ENCODE assay signal across 1 cellular context in the genomic region with DNA sequence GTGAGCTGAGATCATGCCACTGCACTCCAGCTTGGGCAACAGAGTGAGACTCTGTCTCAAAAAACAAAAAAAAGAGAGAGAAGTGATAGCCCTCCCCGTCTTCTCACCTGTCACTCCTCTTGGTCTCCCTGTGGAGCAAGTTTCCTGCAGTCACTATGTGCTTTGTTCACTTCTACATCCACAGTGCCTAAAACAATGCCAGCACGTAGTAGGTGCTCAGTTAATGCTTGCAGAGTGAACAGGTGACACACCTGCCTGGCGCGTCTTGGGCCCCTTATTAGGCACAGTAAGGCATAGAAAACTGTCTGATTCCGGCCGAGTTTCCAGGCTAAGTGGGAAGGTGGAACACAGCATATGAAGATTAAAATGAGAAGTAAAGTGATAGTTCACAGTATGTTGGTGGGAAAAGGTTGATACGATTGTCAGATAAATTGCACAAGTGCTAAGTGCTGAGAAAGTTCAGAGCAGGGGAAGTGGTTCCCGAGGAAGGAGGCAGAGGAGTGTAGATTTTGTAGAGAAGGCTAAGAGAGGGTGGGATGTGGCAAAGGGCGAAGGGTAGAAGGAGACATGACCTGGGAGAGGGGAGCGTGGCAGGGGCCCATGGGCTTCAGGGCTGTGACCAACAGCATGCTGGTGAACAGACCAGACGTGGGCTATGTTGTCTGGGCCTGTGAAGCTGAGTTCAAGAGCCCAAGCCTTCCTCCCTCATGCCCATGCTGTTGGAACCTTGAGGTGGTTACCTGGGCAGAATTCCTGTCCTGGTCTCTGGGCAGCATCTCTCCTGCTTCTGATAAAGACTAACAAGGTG.
TF ChIP-seq lines count a peak whose summit lies in the region.

No MANE protein-coding gene starts in this region.

TF ChIP-seq in IMR-90, 13 proteins besides CTCF, POLR2A, EP300 and RAD21:
- TF ChIP-seq CEBPB (IDR thresholded peaks at IDR 0.05; ENCODE audit: low read depth, low read length) (no peak), NFE2L2 (IDR thresholded peaks at IDR 0.05; ENCODE audit: low read depth, low read length) (no peak), MAZ (IDR thresholded peaks at IDR 0.05; ENCODE audit: borderline replicate concordance, low read depth, low read length) (no peak), MAFK (IDR thresholded peaks at IDR 0.05; ENCODE audit: low read depth, low read length) (no peak), BHLHE40 (IDR thresholded peaks at IDR 0.05; ENCODE audit: low read depth, low read length) (no peak), RFX5 (IDR thresholded peaks at IDR 0.05; ENCODE audit: low read depth, low read length) (no peak)
